ENCODE assay signal across 7 cellular contexts in the genomic region with DNA sequence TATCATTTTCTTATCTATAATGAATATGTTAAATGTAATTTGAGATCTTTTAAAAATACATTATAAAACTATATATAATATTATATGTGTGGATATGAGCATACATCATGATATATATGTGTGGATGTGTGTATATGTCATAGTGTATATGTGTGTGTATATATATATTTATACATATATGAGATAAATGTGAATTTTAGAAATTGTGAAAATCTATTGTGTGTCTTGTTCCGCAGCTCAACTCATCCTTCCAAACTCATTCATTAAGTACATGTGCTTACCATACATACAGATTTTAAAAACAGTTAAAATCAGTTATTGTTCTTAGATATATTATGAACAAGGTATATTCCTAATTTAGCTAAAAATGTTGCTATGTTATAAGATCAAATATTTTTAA.
"Had no signal": no experiment of that assay in that cellular context is flagged by ENCODE, and none has a peak within 500 bp of the region (broad histone marks: within the 10 kb centered on the region; RNA-seq: fewer than 3 reads in every experiment).

No MANE protein-coding gene starts in this region.

- H3K9ac ChIP-seq: KMS-11 had no signal

- FAIRE-seq: HepG2, HTR-8/SVneo had no signal

- H3K4me2 ChIP-seq: KMS-11 had no signal

- H3K27ac ChIP-seq: HL-60, KMS-11 had no signal

- DNase-seq: IMR-90, KBM-7, KG1 had no signal

- ATAC-seq: HepG2 had no signal
